8 cellular contexts compared by ENCODE assay signal in the genomic region with DNA sequence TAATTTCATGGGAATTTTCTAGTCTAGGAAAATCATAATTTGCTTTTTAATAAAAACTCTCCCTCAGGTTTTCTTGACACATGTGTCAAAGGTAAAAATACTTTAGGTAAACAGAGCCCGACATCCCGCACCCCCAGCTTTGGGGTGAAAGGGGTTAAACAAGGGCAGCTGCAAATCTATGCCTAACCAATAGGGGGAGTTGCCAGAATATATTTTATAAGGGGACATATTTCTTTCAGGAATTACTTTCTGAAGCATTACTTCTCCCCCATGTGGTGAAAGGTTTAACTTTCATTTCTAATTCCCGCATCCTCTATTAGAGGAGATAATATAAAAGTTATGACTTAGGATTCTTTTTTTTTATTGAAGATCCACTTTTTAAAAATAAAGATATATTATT. TPM values are rescaled to one million over a fixed set of nuclear protein-coding genes. Genes with fewer than 3 reads are reported as not detected.
A peak's percentile ranks its signal among the peaks of the same experiment; 100 is the strongest.
DNase-seq lines count a peak whose midpoint lies in the region; ATAC-seq and TF ChIP-seq lines count a peak whose summit lies in the region.

No MANE protein-coding gene starts in this region.

- H3K27ac Mint-ChIP-seq in Caco-2 (ENCODE audit: unreplicated experiment), result no peak overlapping the region
- no peak overlapping the region for H3K27ac Mint-ChIP-seq in HFFc6
- no peak overlapping the region for H3K27ac Mint-ChIP-seq in WTC11

- H3K36me3 ChIP-seq in Caco-2 (ENCODE audit: control insufficient read depth, insufficient read depth, low read length) (no peaks in the 10 kb centered on the region), MG63 (no peaks in the 10 kb centered on the region)

- H3K27me3 Mint-ChIP-seq in Caco-2 (ENCODE audit: insufficient read depth, unreplicated experiment) (no peaks in the 10 kb centered on the region), HFFc6 (ENCODE audit: insufficient read depth) (no peaks in the 10 kb centered on the region; the same call in none of the 2 replicates), WTC11 (ENCODE audit: low read depth) (no peaks in the 10 kb centered on the region)

- H3K4me1 Mint-ChIP-seq in Caco-2 (ENCODE audit: low read depth, unreplicated experiment) (no peaks in the 10 kb centered on the region), HFFc6 (ENCODE audit: low read depth) (no peaks in the 10 kb centered on the region), WTC11 (no peaks in the 10 kb centered on the region)

- ATAC-seq in WTC11 (no peak), GM18868 (IDR thresholded peaks at IDR 0.05; ENCODE audit: unreplicated experiment) (no peak)

- no peaks in the 10 kb centered on the region for H3K4me1 ChIP-seq in Caco-2

- DNase-seq in Caco-2 (peak in 1 of 2 experiments; percentile 3), HFFc6 (no peak), WTC11 (ENCODE audit: low spot score) (peak; percentile 9), left kidney (ENCODE audit: low read depth, low spot score) (peak; percentile 1), MG63 (no peak), 8988T (no peak), DMS79 treated with DMSO at 0.1 percent for 48 hours (lab: John Stamatoyannopoulos, UW) (no peak)

- H3K4me3 ChIP-seq in Caco-2 (ENCODE audit: low read depth, low read length), result no peak overlapping the region
- H3K4me3 ChIP-seq in MG63, result no peak overlapping the region

- CTCF ChIA-PET in Caco-2 (lab: Charles Lee), result no interaction called here
- CTCF ChIA-PET in WTC11 (lab: Charles Lee), result interaction anchor here (0.6 to 1.3 kb wide), 3 partner anchors 570 to 621 kb away, joined by 3 to 6 read pairs (median 3); no protein-coding TSS in a partner anchor

- no TSS peak for BruUV-seq in Caco-2 (replicated peaks; lab: Mats Ljungman, UMichigan)

- H3K36me3 Mint-ChIP-seq in Caco-2 (ENCODE audit: insufficient read depth, unreplicated experiment), result no peaks in the 10 kb centered on the region
- H3K36me3 Mint-ChIP-seq in HFFc6 (ENCODE audit: low read depth), result no peaks in the 10 kb centered on the region
- no peaks in the 10 kb centered on the region for H3K36me3 Mint-ChIP-seq in WTC11

- intact Hi-C loops in Caco-2 (cut with micrococcal nuclease; ENCODE audit: unreplicated experiment), result no loop called here

- H3K9me3 Mint-ChIP-seq in Caco-2 (ENCODE audit: unreplicated experiment), result no peaks in the 10 kb centered on the region
- no peaks in the 10 kb centered on the region for H3K9me3 Mint-ChIP-seq in HFFc6
- peaks cover 17% of the 10 kb centered on the region for H3K9me3 Mint-ChIP-seq in WTC11

- H3K9me3 ChIP-seq in Caco-2 (no peaks in the 10 kb centered on the region), MG63 (no peaks in the 10 kb centered on the region)

- no peak overlapping the region for H3K4me3 Mint-ChIP-seq in Caco-2 (ENCODE audit: unreplicated experiment)
- H3K4me3 Mint-ChIP-seq in HFFc6, result no peak overlapping the region
- H3K4me3 Mint-ChIP-seq in WTC11, result no peak overlapping the region

- H3K27me3 ChIP-seq in Caco-2 (replicated peaks; ENCODE audit: control insufficient read depth, insufficient read depth, low read length) (no peaks in the 10 kb centered on the region), MG63 (no peaks in the 10 kb centered on the region)

- POLR2A ChIA-PET in Caco-2 (lab: Charles Lee), result no interaction called here
- POLR2A ChIA-PET in WTC11 (lab: Charles Lee), result no interaction called here

- TF ChIP-seq CTCF in Caco-2 (IDR thresholded peaks at IDR 0.05; ENCODE audit: insufficient read depth in 1 of 2, low read depth in 1 of 2, low read length in 1 of 2, severe bottlenecking in 1 of 2, unreplicated experiment in 1 of 2) (peak; percentile 26 to 52), HFFc6 (IDR thresholded peaks at IDR 0.05) (peak; percentile 66), WTC11 (IDR thresholded peaks at IDR 0.05) (peak; percentile 39)

TF ChIP-seq in WTC11, 78 proteins besides CTCF, POLR2A, EP300 and RAD21:
- no peak for TF ChIP-seq SP1 (CRISPR knock-in tag; conservative IDR thresholded peaks at IDR 0.05)
- TF ChIP-seq, protein P1, sequence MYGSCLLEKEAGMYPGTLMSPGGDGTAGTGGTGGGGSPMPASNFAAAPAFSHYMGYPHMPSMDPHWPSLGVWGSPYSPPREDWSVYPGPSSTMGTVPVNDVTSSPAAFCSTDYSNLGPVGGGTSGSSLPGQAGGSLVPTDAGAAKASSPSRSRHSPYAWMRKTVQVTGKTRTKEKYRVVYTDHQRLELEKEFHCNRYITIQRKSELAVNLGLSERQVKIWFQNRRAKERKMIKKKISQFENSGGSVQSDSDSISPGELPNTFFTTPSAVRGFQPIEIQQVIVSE (CRISPR knock-in tag; IDR thresholded peaks at IDR 0.05; ENCODE audit: borderline replicate concordance), result no peak
- TF ChIP-seq, protein P2, sequence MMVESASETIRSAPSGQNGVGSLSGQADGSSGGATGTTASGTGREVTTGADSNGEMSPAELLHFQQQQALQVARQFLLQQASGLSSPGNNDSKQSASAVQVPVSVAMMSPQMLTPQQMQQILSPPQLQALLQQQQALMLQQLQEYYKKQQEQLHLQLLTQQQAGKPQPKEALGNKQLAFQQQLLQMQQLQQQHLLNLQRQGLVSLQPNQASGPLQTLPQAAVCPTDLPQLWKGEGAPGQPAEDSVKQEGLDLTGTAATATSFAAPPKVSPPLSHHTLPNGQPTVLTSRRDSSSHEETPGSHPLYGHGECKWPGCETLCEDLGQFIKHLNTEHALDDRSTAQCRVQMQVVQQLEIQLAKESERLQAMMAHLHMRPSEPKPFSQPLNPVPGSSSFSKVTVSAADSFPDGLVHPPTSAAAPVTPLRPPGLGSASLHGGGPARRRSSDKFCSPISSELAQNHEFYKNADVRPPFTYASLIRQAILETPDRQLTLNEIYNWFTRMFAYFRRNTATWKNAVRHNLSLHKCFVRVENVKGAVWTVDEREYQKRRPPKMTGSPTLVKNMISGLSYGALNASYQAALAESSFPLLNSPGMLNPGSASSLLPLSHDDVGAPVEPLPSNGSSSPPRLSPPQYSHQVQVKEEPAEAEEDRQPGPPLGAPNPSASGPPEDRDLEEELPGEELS (CRISPR knock-in tag; IDR thresholded peaks at IDR 0.05), result no peak
- no peak for TF ChIP-seq GRHL2 (CRISPR knock-in tag; IDR thresholded peaks at IDR 0.05; ENCODE audit: insufficient replicate concordance, severe bottlenecking)
- no peak for TF ChIP-seq NR3C1 (CRISPR knock-in tag; conservative IDR thresholded peaks at IDR 0.05; ENCODE audit: low read depth)
- no peak for TF ChIP-seq TEAD4 (CRISPR knock-in tag; IDR thresholded peaks at IDR 0.05)

RNA-seq across cellular contexts. Expression of a gene that starts 53.9 kb away (rescaled TPM):
- total RNA-seq in Caco-2 (2022) (27.9 and 31.1 TPM in 2 replicates), WTC11 (2021) (31.7 to 51.0 TPM (median 49.8 TPM) in 3 replicates)
- not detected for total RNA-seq in HFFc6 (2021; fragmentation: NEBNext Ultra II Directional; extraction: Animal tissue kit (Norgen Biotek cat#: 25700))
- total RNA-seq in MG63 (2014; rRNA removed; shearing (Covaris generic); ENCODE audit: low replicate concordance), result 0.42 and 0.82 TPM in 2 replicates

Comparison
In these comparisons a context has a peak if more than half of its experiments do, and no peak if none do; other contexts are left out.
1. DNase-seq: peak in WTC11 (single experiment) and left kidney (single experiment); none in HFFc6 (single experiment), MG63 (single experiment), 8988T (single experiment) and DMS79 treated with DMSO at 0.1 percent for 48 hours (single experiment).
2. RNA of a gene that starts 53.9 kb away (total RNA-seq): 31.7 to 51.0 TPM in WTC11 and 27.9 to 31.1 TPM in Caco-2; 0.42 to 0.82 TPM in MG63 and not detected in HFFc6; every median in the first group is over 10 times any median in the second.
3. Peak in every context shown above with its lines, with median percentiles within 50 percentile points of each other: CTCF ChIP-seq.